In the genomic region with DNA sequence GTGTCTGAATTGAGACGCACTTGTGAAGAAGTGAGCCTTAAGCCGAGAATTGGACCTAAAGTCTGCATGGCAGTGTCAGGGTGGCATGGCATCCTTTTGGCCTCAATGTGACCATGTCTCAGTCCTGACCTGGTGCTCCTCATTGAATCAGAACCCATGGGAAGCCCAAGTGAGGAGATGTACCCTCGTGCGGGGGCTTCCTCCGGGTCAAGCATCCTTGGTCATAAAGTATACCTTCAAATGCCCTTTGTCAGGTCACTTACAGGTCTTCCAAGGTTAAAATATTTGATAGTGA, we compare ENCODE assay signal across 19 cellular contexts.
"Had no signal": no experiment of that assay in that cellular context is flagged by ENCODE, and none has a peak within 500 bp of the region (broad histone marks: within the 10 kb centered on the region; RNA-seq: fewer than 3 reads in every experiment).

No MANE protein-coding gene starts in this region.

- H3K36me3 ChIP-seq: cardiac muscle cell, gastrocnemius medialis, pancreas, thoracic aorta, upper lobe of left lung had no signal

- H3K27me3 ChIP-seq: body of pancreas, cardiac muscle cell, gastrocnemius medialis, hepatocyte, pancreas, upper lobe of left lung had no signal

- H3K9me3 ChIP-seq: body of pancreas, gastrocnemius medialis, pancreas, psoas muscle, thoracic aorta, upper lobe of left lung had no signal

- H2AFZ ChIP-seq: hepatocyte had no signal

- H3K27ac ChIP-seq: body of pancreas, cardiac muscle cell, gastrocnemius medialis, hepatocyte, pancreas, psoas muscle, thoracic aorta, upper lobe of left lung had no signal

- H3K4me1 ChIP-seq: body of pancreas, pancreas, psoas muscle had no signal

- H3K4me3 ChIP-seq: body of pancreas, cardiac muscle cell, gastrocnemius medialis, hepatocyte, pancreas, psoas muscle, thoracic aorta, upper lobe of left lung had no signal

- DNase-seq: activated CD4-positive, alpha-beta memory T cell treated with anti-CD3 and anti-CD28 coated beads for 36 hours; activated CD4-positive, alpha-beta T cell treated with anti-CD3 and anti-CD28 coated beads, Interleukin-2, amount 10 ng/mL, durations not matched to agents 24 days and 14 days; activated CD4-positive, CD25-positive, alpha-beta regulatory T cell treated with anti-CD3 and anti-CD28 coated beads, Interleukin-2, amount 50 U/mL, for 72 hours; activated naive CD8-positive, alpha-beta T cell treated with anti-CD3 and anti-CD28 coated beads, Interleukin-2, amount 50 U/mL, for 24 hours; activated T-cell treated with anti-CD3 and anti-CD28 coated beads, Interleukin-2, amount 50 U/mL, for 4 hours; anterior cingulate cortex; body of pancreas; gastrocnemius medialis; left cardiac atrium; left ventricle myocardium superior; pancreas; psoas muscle; stimulated activated CD4-positive, alpha-beta T cell treated with anti-CD3 and anti-CD28 coated beads, Interleukin-15, amount 100 ng/mL, for 24 hours; stimulated activated naive CD8-positive, alpha-beta T cell treated with anti-CD3 and anti-CD28 coated beads, Interleukin-15, Interleukin-2, amounts not matched to agents 100 U/mL and 50 U/mL, for 24 hours; T-helper 2 cell; upper lobe of left lung had no signal

- H3K4me2 ChIP-seq: hepatocyte had no signal
